1 cellular context compared by ENCODE assay signal in the genomic region with DNA sequence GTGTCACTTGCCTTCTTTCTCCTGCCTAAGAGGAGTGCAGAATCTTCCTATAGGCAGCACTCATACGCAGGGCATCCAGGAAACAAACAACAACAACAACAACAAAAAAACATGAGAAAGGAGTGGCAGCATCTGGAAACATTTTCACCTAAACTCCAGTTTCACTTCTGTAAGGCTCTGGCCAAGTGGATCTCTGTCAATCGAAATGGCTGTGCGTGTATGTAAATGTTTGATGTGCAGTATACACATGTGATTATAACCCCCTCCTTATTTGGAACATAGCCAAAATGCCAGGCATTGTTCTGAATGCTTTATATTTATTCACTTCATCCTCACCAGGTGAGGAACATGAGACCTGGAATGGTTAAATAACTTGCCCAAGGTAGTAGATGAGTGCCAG.
TF ChIP-seq lines count a peak whose summit lies in the region.

No MANE protein-coding gene starts in this region.

TF ChIP-seq in SK-N-SH treated with all-trans-retinoic acid at 6 μM for 48 hours, 23 proteins besides CTCF, POLR2A, EP300 and RAD21 (continued from another document):
- TF ChIP-seq CSRNP3 (CRISPR knock-in tag; IDR thresholded peaks at IDR 0.05), result no peak
- no peak for TF ChIP-seq ZNF8 (CRISPR knock-in tag; IDR thresholded peaks at IDR 0.05)
- TF ChIP-seq SNAI2 (CRISPR knock-in tag; IDR thresholded peaks at IDR 0.05), result no peak
- no peak for TF ChIP-seq ZC3H10 (CRISPR knock-in tag; IDR thresholded peaks at IDR 0.05)
